1 cellular context compared by ENCODE assay signal in the genomic region with DNA sequence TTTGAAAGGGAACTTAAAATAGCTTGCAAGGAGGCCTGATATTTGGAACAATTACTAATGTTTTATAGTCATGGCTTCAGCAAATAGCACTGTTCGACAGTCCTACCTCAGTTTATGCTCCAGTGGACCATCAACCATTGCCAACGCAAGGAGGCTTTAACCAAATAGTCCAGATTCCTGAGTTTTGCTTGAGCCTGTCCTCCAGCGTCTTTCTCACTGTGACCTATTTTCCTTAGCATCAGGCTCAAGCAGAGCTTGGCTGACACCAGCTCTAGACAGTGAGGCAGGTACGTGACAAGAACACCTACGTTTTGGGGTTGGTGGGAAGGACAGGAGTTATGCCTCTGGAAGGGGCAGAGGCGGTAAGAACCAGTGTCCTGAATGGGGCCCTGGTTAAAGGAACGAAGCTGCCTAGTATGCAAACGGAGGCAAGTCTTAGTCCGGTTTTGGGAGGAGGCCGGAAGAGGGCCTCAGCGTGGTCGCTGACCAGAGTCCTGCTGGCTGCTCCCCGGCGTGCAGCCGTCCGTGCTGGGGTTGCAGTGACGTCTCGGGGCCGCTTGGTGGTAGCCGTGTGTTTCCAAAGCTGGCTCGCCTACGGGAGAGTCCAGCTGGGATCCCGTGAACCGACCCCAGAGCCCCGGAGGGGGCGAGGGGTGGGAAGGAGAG.
TF ChIP-seq lines count a peak whose summit lies in the region.

No MANE protein-coding gene starts in this region.

TF ChIP-seq in HepG2, 621 proteins besides CTCF, POLR2A, EP300 and RAD21 (continued from another document and continues in another):
- TF ChIP-seq, protein P1, sequence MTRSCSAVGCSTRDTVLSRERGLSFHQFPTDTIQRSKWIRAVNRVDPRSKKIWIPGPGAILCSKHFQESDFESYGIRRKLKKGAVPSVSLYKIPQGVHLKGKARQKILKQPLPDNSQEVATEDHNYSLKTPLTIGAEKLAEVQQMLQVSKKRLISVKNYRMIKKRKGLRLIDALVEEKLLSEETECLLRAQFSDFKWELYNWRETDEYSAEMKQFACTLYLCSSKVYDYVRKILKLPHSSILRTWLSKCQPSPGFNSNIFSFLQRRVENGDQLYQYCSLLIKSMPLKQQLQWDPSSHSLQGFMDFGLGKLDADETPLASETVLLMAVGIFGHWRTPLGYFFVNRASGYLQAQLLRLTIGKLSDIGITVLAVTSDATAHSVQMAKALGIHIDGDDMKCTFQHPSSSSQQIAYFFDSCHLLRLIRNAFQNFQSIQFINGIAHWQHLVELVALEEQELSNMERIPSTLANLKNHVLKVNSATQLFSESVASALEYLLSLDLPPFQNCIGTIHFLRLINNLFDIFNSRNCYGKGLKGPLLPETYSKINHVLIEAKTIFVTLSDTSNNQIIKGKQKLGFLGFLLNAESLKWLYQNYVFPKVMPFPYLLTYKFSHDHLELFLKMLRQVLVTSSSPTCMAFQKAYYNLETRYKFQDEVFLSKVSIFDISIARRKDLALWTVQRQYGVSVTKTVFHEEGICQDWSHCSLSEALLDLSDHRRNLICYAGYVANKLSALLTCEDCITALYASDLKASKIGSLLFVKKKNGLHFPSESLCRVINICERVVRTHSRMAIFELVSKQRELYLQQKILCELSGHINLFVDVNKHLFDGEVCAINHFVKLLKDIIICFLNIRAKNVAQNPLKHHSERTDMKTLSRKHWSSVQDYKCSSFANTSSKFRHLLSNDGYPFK (CRISPR knock-in tag; IDR thresholded peaks at IDR 0.05; ENCODE audit: borderline replicate concordance), result no peak
- TF ChIP-seq, protein P2, sequence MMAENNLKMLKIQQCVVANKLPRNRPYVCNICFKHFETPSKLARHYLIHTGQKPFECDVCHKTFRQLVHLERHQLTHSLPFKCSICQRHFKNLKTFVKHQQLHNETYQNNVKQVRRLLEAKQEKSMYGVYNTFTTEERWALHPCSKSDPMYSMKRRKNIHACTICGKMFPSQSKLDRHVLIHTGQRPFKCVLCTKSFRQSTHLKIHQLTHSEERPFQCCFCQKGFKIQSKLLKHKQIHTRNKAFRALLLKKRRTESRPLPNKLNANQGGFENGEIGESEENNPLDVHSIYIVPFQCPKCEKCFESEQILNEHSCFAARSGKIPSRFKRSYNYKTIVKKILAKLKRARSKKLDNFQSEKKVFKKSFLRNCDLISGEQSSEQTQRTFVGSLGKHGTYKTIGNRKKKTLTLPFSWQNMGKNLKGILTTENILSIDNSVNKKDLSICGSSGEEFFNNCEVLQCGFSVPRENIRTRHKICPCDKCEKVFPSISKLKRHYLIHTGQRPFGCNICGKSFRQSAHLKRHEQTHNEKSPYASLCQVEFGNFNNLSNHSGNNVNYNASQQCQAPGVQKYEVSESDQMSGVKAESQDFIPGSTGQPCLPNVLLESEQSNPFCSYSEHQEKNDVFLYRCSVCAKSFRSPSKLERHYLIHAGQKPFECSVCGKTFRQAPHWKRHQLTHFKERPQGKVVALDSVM (CRISPR knock-in tag; IDR thresholded peaks at IDR 0.05), result peak; percentile 28; the same call in 1 of the 2 replicates
- TF ChIP-seq BORCS8-MEF2B (CRISPR knock-in tag; IDR thresholded peaks at IDR 0.05) (0 out of 2 replicates have a peak, but pooled peaks have one; percentile 68), ZNF367 (CRISPR knock-in tag; IDR thresholded peaks at IDR 0.05; ENCODE audit: borderline replicate concordance) (no peak), NR2C2 (CRISPR knock-in tag; IDR thresholded peaks at IDR 0.05; ENCODE audit: borderline replicate concordance) (no peak), FOXA3 (CRISPR knock-in tag; IDR thresholded peaks at IDR 0.05) (no peak), ASH2L (IDR thresholded peaks at IDR 0.05; ENCODE audit: insufficient read length, low read depth, low read length) (no peak), ZNF232 (CRISPR knock-in tag; IDR thresholded peaks at IDR 0.05; ENCODE audit: borderline replicate concordance) (peak; percentile 63; the same call in 1 of the 2 replicates), PAX8 (CRISPR knock-in tag; IDR thresholded peaks at IDR 0.05; ENCODE audit: borderline replicate concordance) (no peak), ZNF329 (CRISPR knock-in tag; IDR thresholded peaks at IDR 0.05; ENCODE audit: low read depth) (no peak), SALL2 (CRISPR knock-in tag; IDR thresholded peaks at IDR 0.05) (no peak), SMC3 (IDR thresholded peaks at IDR 0.05; ENCODE audit: low read length) (peak; percentile 25; the same call in 1 of the 2 replicates), KLF15 (CRISPR knock-in tag; IDR thresholded peaks at IDR 0.05; ENCODE audit: borderline replicate concordance) (0 out of 2 replicates have a peak, but pooled peaks have one; percentile 32), ZFY (CRISPR knock-in tag; IDR thresholded peaks at IDR 0.05) (peak; percentile 29), HIVEP1 (CRISPR knock-in tag; IDR thresholded peaks at IDR 0.05) (0 out of 2 replicates have a peak, but pooled peaks have one; percentile 33), HDAC1 (CRISPR knock-in tag; IDR thresholded peaks at IDR 0.05) (0 out of 2 replicates have a peak, but pooled peaks have one; percentile 11), ZFX (CRISPR knock-in tag; IDR thresholded peaks at IDR 0.05; ENCODE audit: low read depth) (peak; percentile 20; the same call in 1 of the 2 replicates), FOXC1 (CRISPR knock-in tag; IDR thresholded peaks at IDR 0.05; ENCODE audit: borderline replicate concordance) (no peak; the same call in 1 of the 2 replicates), RXRB (CRISPR knock-in tag; IDR thresholded peaks at IDR 0.05; ENCODE audit: borderline replicate concordance) (peak; percentile 25; the same call in 1 of the 2 replicates), RFX1 (IDR thresholded peaks at IDR 0.05) (no peak), JDP2 (CRISPR knock-in tag; IDR thresholded peaks at IDR 0.05; ENCODE audit: borderline replicate concordance) (no peak)
- TF ChIP-seq, protein P3, sequence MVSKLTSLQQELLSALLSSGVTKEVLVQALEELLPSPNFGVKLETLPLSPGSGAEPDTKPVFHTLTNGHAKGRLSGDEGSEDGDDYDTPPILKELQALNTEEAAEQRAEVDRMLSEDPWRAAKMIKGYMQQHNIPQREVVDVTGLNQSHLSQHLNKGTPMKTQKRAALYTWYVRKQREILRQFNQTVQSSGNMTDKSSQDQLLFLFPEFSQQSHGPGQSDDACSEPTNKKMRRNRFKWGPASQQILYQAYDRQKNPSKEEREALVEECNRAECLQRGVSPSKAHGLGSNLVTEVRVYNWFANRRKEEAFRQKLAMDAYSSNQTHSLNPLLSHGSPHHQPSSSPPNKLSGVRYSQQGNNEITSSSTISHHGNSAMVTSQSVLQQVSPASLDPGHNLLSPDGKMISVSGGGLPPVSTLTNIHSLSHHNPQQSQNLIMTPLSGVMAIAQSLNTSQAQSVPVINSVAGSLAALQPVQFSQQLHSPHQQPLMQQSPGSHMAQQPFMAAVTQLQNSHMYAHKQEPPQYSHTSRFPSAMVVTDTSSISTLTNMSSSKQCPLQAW (CRISPR knock-in tag; IDR thresholded peaks at IDR 0.05), result peak; percentile 46
- TF ChIP-seq, protein P4, sequence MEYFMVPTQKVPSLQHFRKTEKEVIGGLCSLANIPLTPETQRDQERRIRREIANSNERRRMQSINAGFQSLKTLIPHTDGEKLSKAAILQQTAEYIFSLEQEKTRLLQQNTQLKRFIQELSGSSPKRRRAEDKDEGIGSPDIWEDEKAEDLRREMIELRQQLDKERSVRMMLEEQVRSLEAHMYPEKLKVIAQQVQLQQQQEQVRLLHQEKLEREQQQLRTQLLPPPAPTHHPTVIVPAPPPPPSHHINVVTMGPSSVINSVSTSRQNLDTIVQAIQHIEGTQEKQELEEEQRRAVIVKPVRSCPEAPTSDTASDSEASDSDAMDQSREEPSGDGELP (IDR thresholded peaks at IDR 0.05; ENCODE audit: borderline replicate concordance, low read depth), result peak; percentile 63; the same call in 1 of the 2 replicates
- TF ChIP-seq, protein P5, sequence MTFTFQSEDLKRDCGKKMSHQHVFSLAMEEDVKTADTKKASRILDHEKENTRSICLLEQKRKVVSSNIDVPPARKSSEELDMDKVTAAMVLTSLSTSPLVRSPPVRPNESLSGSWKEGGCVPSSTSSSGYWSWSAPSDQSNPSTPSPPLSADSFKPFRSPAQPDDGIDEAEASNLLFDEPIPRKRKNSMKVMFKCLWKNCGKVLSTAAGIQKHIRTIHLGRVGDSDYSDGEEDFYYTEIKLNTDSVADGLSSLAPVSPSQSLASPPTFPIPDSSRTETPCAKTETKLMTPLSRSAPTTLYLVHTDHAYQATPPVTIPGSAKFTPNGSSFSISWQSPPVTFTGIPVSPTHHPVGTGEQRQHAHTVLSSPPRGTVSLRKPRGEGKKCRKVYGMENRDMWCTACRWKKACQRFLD (CRISPR knock-in tag; IDR thresholded peaks at IDR 0.05; ENCODE audit: borderline replicate concordance), result 0 out of 2 replicates have a peak, but pooled peaks have one; percentile 53
- TF ChIP-seq, protein P6, sequence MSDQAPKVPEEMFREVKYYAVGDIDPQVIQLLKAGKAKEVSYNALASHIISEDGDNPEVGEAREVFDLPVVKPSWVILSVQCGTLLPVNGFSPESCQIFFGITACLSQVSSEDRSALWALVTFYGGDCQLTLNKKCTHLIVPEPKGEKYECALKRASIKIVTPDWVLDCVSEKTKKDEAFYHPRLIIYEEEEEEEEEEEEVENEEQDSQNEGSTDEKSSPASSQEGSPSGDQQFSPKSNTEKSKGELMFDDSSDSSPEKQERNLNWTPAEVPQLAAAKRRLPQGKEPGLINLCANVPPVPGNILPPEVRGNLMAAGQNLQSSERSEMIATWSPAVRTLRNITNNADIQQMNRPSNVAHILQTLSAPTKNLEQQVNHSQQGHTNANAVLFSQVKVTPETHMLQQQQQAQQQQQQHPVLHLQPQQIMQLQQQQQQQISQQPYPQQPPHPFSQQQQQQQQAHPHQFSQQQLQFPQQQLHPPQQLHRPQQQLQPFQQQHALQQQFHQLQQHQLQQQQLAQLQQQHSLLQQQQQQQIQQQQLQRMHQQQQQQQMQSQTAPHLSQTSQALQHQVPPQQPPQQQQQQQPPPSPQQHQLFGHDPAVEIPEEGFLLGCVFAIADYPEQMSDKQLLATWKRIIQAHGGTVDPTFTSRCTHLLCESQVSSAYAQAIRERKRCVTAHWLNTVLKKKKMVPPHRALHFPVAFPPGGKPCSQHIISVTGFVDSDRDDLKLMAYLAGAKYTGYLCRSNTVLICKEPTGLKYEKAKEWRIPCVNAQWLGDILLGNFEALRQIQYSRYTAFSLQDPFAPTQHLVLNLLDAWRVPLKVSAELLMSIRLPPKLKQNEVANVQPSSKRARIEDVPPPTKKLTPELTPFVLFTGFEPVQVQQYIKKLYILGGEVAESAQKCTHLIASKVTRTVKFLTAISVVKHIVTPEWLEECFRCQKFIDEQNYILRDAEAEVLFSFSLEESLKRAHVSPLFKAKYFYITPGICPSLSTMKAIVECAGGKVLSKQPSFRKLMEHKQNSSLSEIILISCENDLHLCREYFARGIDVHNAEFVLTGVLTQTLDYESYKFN (CRISPR knock-in tag; conservative IDR thresholded peaks at IDR 0.05), result 0 out of 2 replicates have a peak, but pooled peaks have one; percentile 9
- TF ChIP-seq, protein P7, sequence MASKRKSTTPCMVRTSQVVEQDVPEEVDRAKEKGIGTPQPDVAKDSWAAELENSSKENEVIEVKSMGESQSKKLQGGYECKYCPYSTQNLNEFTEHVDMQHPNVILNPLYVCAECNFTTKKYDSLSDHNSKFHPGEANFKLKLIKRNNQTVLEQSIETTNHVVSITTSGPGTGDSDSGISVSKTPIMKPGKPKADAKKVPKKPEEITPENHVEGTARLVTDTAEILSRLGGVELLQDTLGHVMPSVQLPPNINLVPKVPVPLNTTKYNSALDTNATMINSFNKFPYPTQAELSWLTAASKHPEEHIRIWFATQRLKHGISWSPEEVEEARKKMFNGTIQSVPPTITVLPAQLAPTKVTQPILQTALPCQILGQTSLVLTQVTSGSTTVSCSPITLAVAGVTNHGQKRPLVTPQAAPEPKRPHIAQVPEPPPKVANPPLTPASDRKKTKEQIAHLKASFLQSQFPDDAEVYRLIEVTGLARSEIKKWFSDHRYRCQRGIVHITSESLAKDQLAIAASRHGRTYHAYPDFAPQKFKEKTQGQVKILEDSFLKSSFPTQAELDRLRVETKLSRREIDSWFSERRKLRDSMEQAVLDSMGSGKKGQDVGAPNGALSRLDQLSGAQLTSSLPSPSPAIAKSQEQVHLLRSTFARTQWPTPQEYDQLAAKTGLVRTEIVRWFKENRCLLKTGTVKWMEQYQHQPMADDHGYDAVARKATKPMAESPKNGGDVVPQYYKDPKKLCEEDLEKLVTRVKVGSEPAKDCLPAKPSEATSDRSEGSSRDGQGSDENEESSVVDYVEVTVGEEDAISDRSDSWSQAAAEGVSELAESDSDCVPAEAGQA (IDR thresholded peaks at IDR 0.05; ENCODE audit: low read depth), result no peak
- TF ChIP-seq, protein P7 (CRISPR knock-in tag; IDR thresholded peaks at IDR 0.05; ENCODE audit: borderline replicate concordance), result no peak
- TF ChIP-seq, protein P8, sequence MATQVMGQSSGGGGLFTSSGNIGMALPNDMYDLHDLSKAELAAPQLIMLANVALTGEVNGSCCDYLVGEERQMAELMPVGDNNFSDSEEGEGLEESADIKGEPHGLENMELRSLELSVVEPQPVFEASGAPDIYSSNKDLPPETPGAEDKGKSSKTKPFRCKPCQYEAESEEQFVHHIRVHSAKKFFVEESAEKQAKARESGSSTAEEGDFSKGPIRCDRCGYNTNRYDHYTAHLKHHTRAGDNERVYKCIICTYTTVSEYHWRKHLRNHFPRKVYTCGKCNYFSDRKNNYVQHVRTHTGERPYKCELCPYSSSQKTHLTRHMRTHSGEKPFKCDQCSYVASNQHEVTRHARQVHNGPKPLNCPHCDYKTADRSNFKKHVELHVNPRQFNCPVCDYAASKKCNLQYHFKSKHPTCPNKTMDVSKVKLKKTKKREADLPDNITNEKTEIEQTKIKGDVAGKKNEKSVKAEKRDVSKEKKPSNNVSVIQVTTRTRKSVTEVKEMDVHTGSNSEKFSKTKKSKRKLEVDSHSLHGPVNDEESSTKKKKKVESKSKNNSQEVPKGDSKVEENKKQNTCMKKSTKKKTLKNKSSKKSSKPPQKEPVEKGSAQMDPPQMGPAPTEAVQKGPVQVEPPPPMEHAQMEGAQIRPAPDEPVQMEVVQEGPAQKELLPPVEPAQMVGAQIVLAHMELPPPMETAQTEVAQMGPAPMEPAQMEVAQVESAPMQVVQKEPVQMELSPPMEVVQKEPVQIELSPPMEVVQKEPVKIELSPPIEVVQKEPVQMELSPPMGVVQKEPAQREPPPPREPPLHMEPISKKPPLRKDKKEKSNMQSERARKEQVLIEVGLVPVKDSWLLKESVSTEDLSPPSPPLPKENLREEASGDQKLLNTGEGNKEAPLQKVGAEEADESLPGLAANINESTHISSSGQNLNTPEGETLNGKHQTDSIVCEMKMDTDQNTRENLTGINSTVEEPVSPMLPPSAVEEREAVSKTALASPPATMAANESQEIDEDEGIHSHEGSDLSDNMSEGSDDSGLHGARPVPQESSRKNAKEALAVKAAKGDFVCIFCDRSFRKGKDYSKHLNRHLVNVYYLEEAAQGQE (IDR thresholded peaks at IDR 0.05; ENCODE audit: borderline replicate concordance in 1 of 2, low read depth in 1 of 2, low read length in 2 of 2), result peak; percentile 60 to 90
